Comparison of ENCODE assay signal across 11 cellular contexts in genomic region chr2:46548103-46548486, GRCh38. TPM values are rescaled to one million over a fixed set of nuclear protein-coding genes. Genes with fewer than 3 reads are reported as not detected.
DNase-seq lines count a peak whose midpoint lies in the region; ATAC-seq and TF ChIP-seq lines count a peak whose summit lies in the region.
"Had no signal": no experiment of that assay in that cellular context is flagged by ENCODE, and none has a peak within 500 bp of the region (broad histone marks: within the 10 kb centered on the region; RNA-seq: fewer than 3 reads in every experiment).

No MANE protein-coding gene starts in this region.

- H3K36me3 Mint-ChIP-seq in CD14-positive monocyte, result peaks cover 58 to 66% of the 10 kb centered on the region in 2 donors

- DNase-seq in CD14-positive monocyte (ENCODE audit: low spot score) (peak; percentile 91), RPMI8226 (peak; percentile 69), heart right ventricle (peak; percentile 50 to 51), psoas muscle (peak; percentile 43 to 73), SKM-1 treated with dmso at 0.1 percent for 144 hours (lab: John Stamatoyannopoulos, UW; ENCODE audit: unreplicated experiment) (no peak), AG08395 (ENCODE audit: low spot score) (no peak), DMS153 treated with DMSO at 0.1 percent for 48 hours (lab: John Stamatoyannopoulos, UW; ENCODE audit: unreplicated experiment) (no peak)
- DNase-seq: activated T-cell treated with anti-CD3 and anti-CD28 coated beads, Interleukin-2, amount 50 U/mL, for 1 hour; T1000 had no signal

- H3K9me3 ChIP-seq in heart right ventricle (no peaks in the 10 kb centered on the region), psoas muscle (no peaks in the 10 kb centered on the region)
- H3K9me3 ChIP-seq: breast epithelium had no signal

- intact Hi-C loops in CD14-positive monocyte (cut with micrococcal nuclease) (no loop called here), heart right ventricle (cut with DNase I) (no loop called here), psoas muscle (cut with DNase I) (loop anchor here (5.0 kb wide), 2 partner anchors 49 to 64 kb away; no protein-coding TSS in a partner anchor)

- H3K9me3 Mint-ChIP-seq in CD14-positive monocyte, result peaks cover 0 to 3% (median 0%) of the 10 kb centered on the region in 7 donors

- H3K27me3 ChIP-seq in heart right ventricle, result no peaks in the 10 kb centered on the region
- no peaks in the 10 kb centered on the region for H3K27me3 ChIP-seq in psoas muscle (ENCODE audit: insufficient read depth in 3 of 3, low read length in 2 of 3)
- H3K27me3 ChIP-seq: breast epithelium had no signal

- peaks cover 83% of the 10 kb centered on the region for H3K4me1 Mint-ChIP-seq in CD14-positive monocyte

- peak overlapping the region; percentile 16 to 91 (median 74) for H3K27ac ChIP-seq in heart right ventricle
- H3K27ac ChIP-seq in psoas muscle, result peak overlapping the region; percentile 73

- H3K4me3 Mint-ChIP-seq in CD14-positive monocyte, result peak overlapping the region; percentile 69 to 86

- H3K27me3 Mint-ChIP-seq in CD14-positive monocyte (ENCODE audit: low read depth in 3 of 3), result peaks cover 0 to 1% (median 0%) of the 10 kb centered on the region in 3 donors

- ATAC-seq in heart right ventricle (peak in 7 of 8 donors; percentile 1 to 26 (median 15)), psoas muscle (peak; percentile 25 to 50 (median 40)), HG03469 (IDR thresholded peaks at IDR 0.05; ENCODE audit: unreplicated experiment) (no peak)

- peak overlapping the region; percentile 96 to 100 (median 98) for H3K27ac Mint-ChIP-seq in CD14-positive monocyte

- peak overlapping the region in 3 of 10 donors; percentile 2 to 10 (median 7) for H3K4me3 ChIP-seq in heart right ventricle
- H3K4me3 ChIP-seq in psoas muscle, result peak overlapping the region; percentile 27

- peaks cover 44 to 94% (median 89%) of the 10 kb centered on the region in 9 donors for H3K4me1 ChIP-seq in heart right ventricle
- peaks cover 87% of the 10 kb centered on the region for H3K4me1 ChIP-seq in psoas muscle
- H3K4me1 ChIP-seq: breast epithelium had no signal

- no peak for TF ChIP-seq CTCF in CD14-positive monocyte (IDR thresholded peaks at IDR 0.05)
- TF ChIP-seq CTCF in heart right ventricle (IDR thresholded peaks at IDR 0.05), result no peak
- no peak for TF ChIP-seq CTCF in psoas muscle (IDR thresholded peaks at IDR 0.05)

- WGBS in heart right ventricle, 2 donors, result 54 to 57% methylated on average over 2 of the region's 2 CpGs
- 17 to 29% (median 25%) methylated on average over 2 of the region's 2 CpGs for WGBS in psoas muscle, 3 donors

- H3K36me3 ChIP-seq in heart right ventricle (peaks cover 0 to 69% (median 7%) of the 10 kb centered on the region in 9 donors), psoas muscle (ENCODE audit: insufficient read depth in 1 of 2, low read depth in 1 of 2) (peaks cover 0 to 20% of the 10 kb centered on the region in 2 donors)
- H3K36me3 ChIP-seq: breast epithelium had no signal

RNA-seq across cellular contexts. Expression of gene ATP6V1E2, which starts 5.7 kb away (rescaled TPM):
- polyA plus RNA-seq in CD14-positive monocyte (1 to 10 TPM; 3.7 to 4.0 TPM), heart right ventricle (1 to 10 TPM; 1.9 to 2.3 TPM), psoas muscle (10 to 100 TPM in 1 of 3 donors, 1 to 10 TPM in 2; 2.4 to 11.4 (median 2.4) TPM)
- total RNA-seq in heart right ventricle (1 to 10 TPM; 3.9 to 7.8 (median 5.6) TPM), psoas muscle (1 to 10 TPM; 5.1 to 7.6 (median 6.1) TPM)

RNA-seq across cellular contexts. Expression of gene RHOQ, which starts 5.8 kb away (rescaled TPM):
- polyA plus RNA-seq in CD14-positive monocyte (10 to 100 TPM; 13.9 to 14.1 TPM), heart right ventricle (100 to 1,000 TPM; 139 to 202 TPM), psoas muscle (100 to 1,000 TPM in 2 of 3 donors, 10 to 100 TPM in 1; 50.3 to 127 (median 110) TPM)
- total RNA-seq in heart right ventricle (100 to 1,000 TPM; 364 to 568 (median 413) TPM), psoas muscle (100 to 1,000 TPM; 129 to 204 (median 139) TPM)

Comparison
In these comparisons a context has a peak if more than half of its experiments do, and no peak if none do; other contexts are left out.
1. DNase-seq: peak in CD14-positive monocyte (single experiment), RPMI8226 (single experiment), heart right ventricle (2 of 2) and psoas muscle (2 of 2); none in SKM-1 treated with dmso at 0.1 percent for 144 hours (single experiment), AG08395 (single experiment) and DMS153 treated with DMSO at 0.1 percent for 48 hours (single experiment).
2. intact Hi-C loops: an anchor here in psoas muscle (5.0 kb wide); none called in CD14-positive monocyte and heart right ventricle.